ENCODE assay signal across 10 cellular contexts in genomic region chr3:71109241-71109976, GRCh38.
DNase-seq lines count a peak whose midpoint lies in the region; ATAC-seq, FAIRE-seq and TF ChIP-seq lines count a peak whose summit lies in the region.
"Had no signal": no experiment of that assay in that cellular context is flagged by ENCODE, and none has a peak within 500 bp of the region (broad histone marks: within the 10 kb centered on the region; RNA-seq: fewer than 3 reads in every experiment).

No MANE protein-coding gene starts in this region.

- WGBS in pancreas, 2 donors, result 92% methylated on average over 8 of the region's 8 CpGs

- H3K9me3 ChIP-seq in SJSA1 (replicated peaks) (no peaks in the 10 kb centered on the region), pancreas (no peaks in the 10 kb centered on the region)

- DNase-seq in GM03348 (ENCODE audit: low spot score) (peak; percentile 35), SJSA1 (ENCODE audit: low read depth in 1 of 2, low spot score in 2 of 2) (peak; percentile 46 to 69), pancreas (no peak), NCI-H1092 treated with DMSO at 0.1 percent for 48 hours (lab: John Stamatoyannopoulos, UW) (no peak), medulla oblongata (ENCODE audit: extremely low spot score) (no peak)
- DNase-seq in activated CD4-positive, alpha-beta T cell treated with anti-CD3 and anti-CD28 coated beads, Interleukin-2, amount 50 U/mL, for 1 hour, result no peak
- DNase-seq: NCI-H2107; stimulated activated CD4-positive, alpha-beta T cell treated with anti-CD3 and anti-CD28 coated beads, Interleukin-4, amount 100 ng/mL, for 24 hours had no signal

- FAIRE-seq in pancreas (lab: Jason Lieb, UNC), result no peak

- intact Hi-C loops in pancreas (cut with DNase I), result no loop called here

- TF ChIP-seq CTCF in pancreas (IDR thresholded peaks at IDR 0.05), result no peak

- H3K36me3 ChIP-seq in SJSA1, result peaks cover 25% of the 10 kb centered on the region
- H3K36me3 ChIP-seq in pancreas, result peaks cover 0 to 18% (median 5%) of the 10 kb centered on the region in 3 donors

- H3K4me1 ChIP-seq in SJSA1 (replicated peaks), result peaks cover 53% of the 10 kb centered on the region
- H3K4me1 ChIP-seq in pancreas, result peaks cover 0 to 18% (median 17%) of the 10 kb centered on the region in 3 donors

- ATAC-seq in esophagus mucosa, result peak; percentile 84
- ATAC-seq in pancreas, result peak in 3 of 4 donors; percentile 11 to 45 (median 22)
- no peak for ATAC-seq in GM19452 (IDR thresholded peaks at IDR 0.05; ENCODE audit: unreplicated experiment)

- no peaks in the 10 kb centered on the region for H3K27me3 ChIP-seq in SJSA1 (replicated peaks)
- H3K27me3 ChIP-seq in pancreas, result no peaks in the 10 kb centered on the region

- H3K4me3 ChIP-seq in SJSA1 (no peak overlapping the region), pancreas (no peak overlapping the region)

- H3K27ac ChIP-seq in SJSA1 (peak overlapping the region; percentile 91), pancreas (peak overlapping the region in 2 of 4 donors; percentile 8 to 58)

Comparison
In these comparisons a context has a peak if more than half of its experiments do, and no peak if none do; other contexts are left out.
1. DNase-seq: peak in GM03348 (single experiment) and SJSA1 (2 of 2); none in pancreas (0 of 6), NCI-H1092 treated with DMSO at 0.1 percent for 48 hours (single experiment), medulla oblongata (single experiment) and activated CD4-positive, alpha-beta T cell treated with anti-CD3 and anti-CD28 coated beads, Interleukin-2, amount 50 U/mL, for 1 hour (single experiment).